ENCODE assay signal across 8 cellular contexts in the genomic region with DNA sequence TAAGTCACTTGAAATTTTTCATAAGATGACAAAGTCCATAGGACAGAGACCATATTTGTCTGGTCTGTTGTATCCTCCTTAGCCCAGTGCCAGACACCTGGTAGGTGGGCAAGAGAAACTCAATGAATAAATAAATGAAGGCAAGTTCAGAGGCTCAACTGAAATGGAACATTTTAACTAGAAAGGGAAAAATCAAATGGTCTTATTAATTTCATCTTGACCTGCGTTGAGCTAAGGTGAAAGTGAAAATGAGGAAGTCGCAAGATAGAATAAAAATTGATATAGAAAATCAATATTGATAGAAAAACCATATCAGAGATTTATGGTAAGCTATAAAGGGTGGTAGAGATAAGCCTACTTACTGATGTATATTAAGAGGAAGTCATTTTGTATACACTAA. TPM values are rescaled to one million over a fixed set of nuclear protein-coding genes. Genes with fewer than 3 reads are reported as not detected.
DNase-seq lines count a peak whose midpoint lies in the region; ATAC-seq, FAIRE-seq and TF ChIP-seq lines count a peak whose summit lies in the region.
"Had no signal": no experiment of that assay in that cellular context is flagged by ENCODE, and none has a peak within 500 bp of the region (broad histone marks: within the 10 kb centered on the region; RNA-seq: fewer than 3 reads in every experiment).

No MANE protein-coding gene starts in this region.

- TF ChIP-seq CTCF in keratinocyte (optimal IDR thresholded peaks at IDR 0.05 in 1 of 3, IDR thresholded peaks at IDR 0.05 in 1 of 3, conservative IDR thresholded peaks at IDR 0.05 in 1 of 3; ENCODE audit: extremely low read depth in 1 of 3, insufficient read depth in 2 of 3, low read length in 3 of 3): no peak

- peaks cover 60% of the 10 kb centered on the region for H3F3A ChIP-seq in GM23248 (ENCODE audit: insufficient read depth)

- FAIRE-seq in keratinocyte (lab: Jason Lieb, UNC): no peak

- H3K4me1 Mint-ChIP-seq in activated CD8-positive, alpha-beta T cell treated with anti-CD3 and anti-CD28 coated beads, Interleukin-2, amount 10 ng/mL, durations not matched to agents 7 days and 5 days (ENCODE audit: low read depth): peaks cover 57% of the 10 kb centered on the region
- H3K4me1 Mint-ChIP-seq in stimulated activated effector memory CD8-positive, alpha-beta T cell treated with anti-CD3 and anti-CD28 coated beads, Interleukin-12 subunit alpha, Interleukin-12 subunit beta, amount 100 ng/mL, for 72 hours: peaks cover 69% of the 10 kb centered on the region

- H4K20me1 ChIP-seq in GM23248 (ENCODE audit: insufficient read depth): peaks cover 13% of the 10 kb centered on the region; the same call in 1 of the 2 replicates
- peaks cover 7% of the 10 kb centered on the region for H4K20me1 ChIP-seq in keratinocyte (ENCODE audit: control insufficient read depth, extremely low read depth, insufficient read depth, low read length)

- no peaks in the 10 kb centered on the region for H3K27me3 Mint-ChIP-seq in activated CD8-positive, alpha-beta T cell treated with anti-CD3 and anti-CD28 coated beads, Interleukin-2, amount 10 ng/mL, durations not matched to agents 7 days and 5 days (ENCODE audit: low read depth)

- no peak overlapping the region for H2AFZ ChIP-seq in GM23248
- no peak overlapping the region for H2AFZ ChIP-seq in keratinocyte (ENCODE audit: control insufficient read depth, low read length)

- peaks cover 3% of the 10 kb centered on the region for H3K9me1 ChIP-seq in keratinocyte (ENCODE audit: control insufficient read depth, extremely low read depth, insufficient read depth, low read length)

- CTCF ChIA-PET in activated CD8-positive, alpha-beta T cell treated with anti-CD3 and anti-CD28 coated beads, Interleukin-2, amount 10 ng/mL, durations not matched to agents 7 days and 5 days (lab: Charles Lee): interaction anchor here (1.1 to 3.2 kb wide), 7 partner anchors 31 to 377 kb away, joined by 4 to 26 read pairs (median 7); no protein-coding TSS in a partner anchor

- H3K4me1 ChIP-seq in GM23248 (ENCODE audit: insufficient read depth) (peaks cover 26% of the 10 kb centered on the region), keratinocyte (ENCODE audit: control insufficient read depth, extremely low read depth, insufficient read depth, low read length) (peaks cover 25% of the 10 kb centered on the region)

- in situ Hi-C loops in GM23248 (cut with MboI): no loop called here

- H3K36me3 Mint-ChIP-seq in activated CD8-positive, alpha-beta T cell treated with anti-CD3 and anti-CD28 coated beads, Interleukin-2, amount 10 ng/mL, durations not matched to agents 7 days and 5 days (ENCODE audit: low read depth): peaks cover 72% of the 10 kb centered on the region
- peaks cover 85% of the 10 kb centered on the region for H3K36me3 Mint-ChIP-seq in stimulated activated effector memory CD8-positive, alpha-beta T cell treated with anti-CD3 and anti-CD28 coated beads, Interleukin-12 subunit alpha, Interleukin-12 subunit beta, amount 100 ng/mL, for 72 hours

- DNase-seq in GM23248: no peak
- DNase-seq in activated CD8-positive, alpha-beta T cell treated with anti-CD3 and anti-CD28 coated beads, Interleukin-2, amount 10 ng/mL, durations not matched to agents 7 days and 5 days: no peak
- no peak for DNase-seq in keratinocyte (ENCODE audit: low read depth, low spot score)
- DNase-seq in stimulated activated effector memory CD8-positive, alpha-beta T cell treated with anti-CD3 and anti-CD28 coated beads, Interleukin-12 subunit alpha, Interleukin-12 subunit beta, amount 100 ng/mL, for 72 hours (ENCODE audit: low spot score in 2 of 2): no peak
- DNase-seq in foreskin melanocyte: no peak
- DNase-seq in medulla oblongata (ENCODE audit: extremely low spot score): no peak
- DNase-seq: NCI-H1092 treated with DMSO at 0.1 percent for 48 hours had no signal

- H3K9ac ChIP-seq in GM23248 (peak overlapping the region; percentile 93), keratinocyte (ENCODE audit: control insufficient read depth, extremely low read depth, insufficient read depth, low read length) (peak overlapping the region; percentile 96)

- no peak overlapping the region for H3K27ac ChIP-seq in GM23248
- peak overlapping the region; percentile 94 for H3K27ac ChIP-seq in keratinocyte (ENCODE audit: control insufficient read depth, insufficient read depth, low read length)

- peak overlapping the region; percentile 89 for H3K4me2 ChIP-seq in GM23248 (ENCODE audit: unreplicated experiment)
- peak overlapping the region; percentile 86 for H3K4me2 ChIP-seq in keratinocyte (ENCODE audit: control insufficient read depth, extremely low read depth, insufficient read depth, low read depth, low read length)

- POLR2A ChIA-PET in activated CD8-positive, alpha-beta T cell treated with anti-CD3 and anti-CD28 coated beads, Interleukin-2, amount 10 ng/mL, durations not matched to agents 7 days and 5 days (lab: Charles Lee): interaction anchor here (0.7 to 7.9 kb wide), 11 partner anchors 9 to 277 kb away, joined by 3 to 298 read pairs (median 5); a partner anchor contains a TSS

- H3K4me3 Mint-ChIP-seq in activated CD8-positive, alpha-beta T cell treated with anti-CD3 and anti-CD28 coated beads, Interleukin-2, amount 10 ng/mL, durations not matched to agents 7 days and 5 days: peak overlapping the region; percentile 95
- peak overlapping the region; percentile 92 for H3K4me3 Mint-ChIP-seq in stimulated activated effector memory CD8-positive, alpha-beta T cell treated with anti-CD3 and anti-CD28 coated beads, Interleukin-12 subunit alpha, Interleukin-12 subunit beta, amount 100 ng/mL, for 72 hours

- peaks cover 55% of the 10 kb centered on the region for H3K36me3 ChIP-seq in GM23248 (ENCODE audit: low read depth)
- peaks cover 33 to 40% of the 10 kb centered on the region in 2 experiments for H3K36me3 ChIP-seq in keratinocyte (ENCODE audit: control insufficient read depth in 2 of 2, extremely low read depth in 1 of 2, insufficient read depth in 2 of 2, low read length in 2 of 2)

- H3K79me2 ChIP-seq in GM23248 (ENCODE audit: insufficient read depth) (peaks cover 73% of the 10 kb centered on the region), keratinocyte (ENCODE audit: control insufficient read depth, insufficient read depth, low read length) (peaks cover 48% of the 10 kb centered on the region)

- dilution Hi-C loops in keratinocyte (cut with MboI; ENCODE audit: extremely low pct_ligation_motif_present, low sequenced_read_pairs): no loop called here

- H3K9me3 ChIP-seq in GM23248 (ENCODE audit: low read depth) (no peaks in the 10 kb centered on the region), keratinocyte (ENCODE audit: control insufficient read depth, low read depth, low read length) (no peaks in the 10 kb centered on the region)

- no peaks in the 10 kb centered on the region for H3K9me2 ChIP-seq in GM23248 (ENCODE audit: insufficient read depth)

- ATAC-seq in activated CD8-positive, alpha-beta T cell treated with anti-CD3 and anti-CD28 coated beads, Interleukin-2, amount 10 ng/mL, durations not matched to agents 7 days and 5 days: no peak
- ATAC-seq in stimulated activated effector memory CD8-positive, alpha-beta T cell treated with anti-CD3 and anti-CD28 coated beads, Interleukin-12 subunit alpha, Interleukin-12 subunit beta, amount 100 ng/mL, for 72 hours: no peak
- no peak for ATAC-seq in HG03378 (IDR thresholded peaks at IDR 0.05; ENCODE audit: unreplicated experiment)

- H3K9me3 Mint-ChIP-seq in activated CD8-positive, alpha-beta T cell treated with anti-CD3 and anti-CD28 coated beads, Interleukin-2, amount 10 ng/mL, durations not matched to agents 7 days and 5 days (ENCODE audit: insufficient read depth): no peaks in the 10 kb centered on the region
- H3K9me3 Mint-ChIP-seq in stimulated activated effector memory CD8-positive, alpha-beta T cell treated with anti-CD3 and anti-CD28 coated beads, Interleukin-12 subunit alpha, Interleukin-12 subunit beta, amount 100 ng/mL, for 72 hours: no peaks in the 10 kb centered on the region

- WGBS in GM23248 (ENCODE audit: low coverage in 1 of 2, low lambda C conversion rate in 2 of 2, missing lambda C conversion rate in 2 of 2), 2 experiments: 74 to 83% methylated on average over 2 of the region's 2 CpGs

- H3K27me3 ChIP-seq in GM23248 (replicated peaks; ENCODE audit: insufficient read depth) (no peaks in the 10 kb centered on the region), keratinocyte (ENCODE audit: control insufficient read depth, extremely low read depth, insufficient read depth, low read length) (no peaks in the 10 kb centered on the region)

- peak overlapping the region; percentile 97 for H3K27ac Mint-ChIP-seq in activated CD8-positive, alpha-beta T cell treated with anti-CD3 and anti-CD28 coated beads, Interleukin-2, amount 10 ng/mL, durations not matched to agents 7 days and 5 days
- peak overlapping the region; percentile 99 for H3K27ac Mint-ChIP-seq in stimulated activated effector memory CD8-positive, alpha-beta T cell treated with anti-CD3 and anti-CD28 coated beads, Interleukin-12 subunit alpha, Interleukin-12 subunit beta, amount 100 ng/mL, for 72 hours

- peak overlapping the region; percentile 93 for H3K4me3 ChIP-seq in GM23248
- peak overlapping the region; percentile 73 to 81 (median 78) for H3K4me3 ChIP-seq in keratinocyte (ENCODE audit: control insufficient read depth in 2 of 3, extremely low read depth in 1 of 3, insufficient read depth in 2 of 3, low read depth in 1 of 3, low read length in 3 of 3)

RNA-seq across cellular contexts. Expression of a gene that starts 3.0 kb away (rescaled TPM):
- 19.1 and 34.3 TPM in 2 replicates for total RNA-seq in GM23248 (2014; rRNA removed; shearing (Covaris generic))
- 11.5 and 15.7 TPM in 2 replicates for polyA plus RNA-seq in GM23248 (2016; fragmentation: Nextera tagmentation; extraction: Ambion mirVana)
- 10 to 100 TPM; 45.3 to 48.1 TPM for total RNA-seq in activated CD8-positive, alpha-beta T cell treated with anti-CD3 and anti-CD28 coated beads, Interleukin-2, amount 10 ng/mL, durations not matched to agents 7 days and 5 days
- 24.6 to 133 TPM (median 88.9 TPM) in 3 replicates for polyA plus RNA-seq in keratinocyte
- polyA plus RNA-seq in keratinocyte (2011; ENCODE audit: low read depth): 42.2 TPM
- 20.8 and 25.5 TPM in 2 replicates for polyA plus RNA-seq in keratinocyte (2011; cell fraction: cytosol; rRNA removed)
- polyA plus RNA-seq in keratinocyte (2011; cell fraction: nucleus; rRNA removed): 190 and 207 TPM in 2 replicates
- 9.0 and 40.2 TPM in 2 replicates for polyA plus RNA-seq in keratinocyte (2012; ENCODE audit: low replicate concordance)
- polyA minus RNA-seq in keratinocyte: 17.8 to 168 TPM (median 144 TPM) in 3 replicates
- polyA minus RNA-seq in keratinocyte (2011; cell fraction: cytosol; rRNA and poly(A)+ RNA removed): 35.3 TPM
- polyA minus RNA-seq in keratinocyte (2011; cell fraction: nucleus; rRNA and poly(A)+ RNA removed): 161 and 247 TPM in 2 replicates
